Comparison of ENCODE assay signal across 26 cellular contexts in the genomic region with DNA sequence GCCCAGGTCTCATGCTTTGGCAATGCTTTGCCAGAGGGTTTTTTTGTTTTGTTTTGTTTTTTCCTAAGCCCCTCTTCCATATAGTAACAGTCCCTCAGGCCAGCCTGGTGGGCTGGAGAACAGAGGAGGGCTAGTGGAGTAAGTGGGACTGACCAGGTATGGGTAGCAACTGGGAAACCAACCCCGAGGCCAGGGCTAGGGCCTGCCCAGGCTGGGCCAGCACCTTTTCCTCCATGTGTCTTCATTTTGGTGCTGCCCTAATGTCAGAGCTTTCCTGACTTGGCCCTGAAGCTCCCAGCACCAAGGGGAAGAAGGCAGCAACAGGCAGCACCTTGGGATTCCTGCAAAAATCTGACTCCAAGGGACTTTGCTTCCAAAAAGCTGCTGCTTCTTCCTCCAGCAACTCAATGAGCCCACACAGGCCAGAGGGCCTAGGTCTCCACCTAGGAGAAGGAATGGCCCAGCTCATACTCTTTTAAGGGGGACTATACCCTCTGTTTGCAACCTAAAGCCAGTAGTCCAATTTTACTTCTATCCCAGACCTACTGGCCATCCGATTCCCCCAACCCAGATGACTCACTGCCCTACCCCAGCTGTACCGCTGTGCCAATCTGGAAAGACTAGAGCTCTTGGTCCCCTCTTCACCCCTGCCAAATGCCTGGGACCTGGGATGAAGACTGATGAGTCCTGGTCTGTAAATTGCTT.
"Had no signal": no experiment of that assay in that cellular context is flagged by ENCODE, and none has a peak within 500 bp of the region (broad histone marks: within the 10 kb centered on the region; RNA-seq: fewer than 3 reads in every experiment).

No MANE protein-coding gene starts in this region.

- DNase-seq: activated CD4-positive, alpha-beta T cell treated with anti-CD3 and anti-CD28 coated beads, Interleukin-2, amount 10 ng/mL, durations not matched to agents 24 days and 14 days; activated CD4-positive, alpha-beta T cell treated with anti-CD3 and anti-CD28 coated beads, Interleukin-2, amount 50 U/mL, for 4 hours; activated CD8-positive, alpha-beta T cell treated with anti-CD3 and anti-CD28 coated beads for 36 hours; activated naive CD4-positive, alpha-beta T cell treated with Interleukin-2 at 50 U/mL for 16 hours; activated T-cell treated with anti-CD3 and anti-CD28 coated beads for 4 hours; activated T-cell treated with anti-CD3 and anti-CD28 coated beads, Interleukin-2, amount 50 U/mL, for 4 hours; adrenal gland; body of pancreas; central memory CD4-positive, alpha-beta T cell; IMR-90; NCI-H1105; NCI-H1417 treated with DMSO at 0.1 percent for 48 hours; NCI-H187 treated with DMSO at 0.1 percent for 48 hours; NCI-H2081; NCI-H226; NCI-H446 treated with DMSO at 0.1 percent for 48 hours; NCI-H524; NCI-H69; NCI-H82; SHP77; SJCRH30; T1000 had no signal

- H3K4me3 ChIP-seq: adrenal gland, body of pancreas, K562, SJCRH30, SK-N-MC had no signal

- H3K4me1 ChIP-seq: SJCRH30 had no signal

- H3K4me1 Mint-ChIP-seq: activated CD4-positive, alpha-beta T cell treated with anti-CD3 and anti-CD28 coated beads, Interleukin-2, amount 10 ng/mL, durations not matched to agents 24 days and 14 days had no signal

- H3K27ac Mint-ChIP-seq: activated CD4-positive, alpha-beta T cell treated with anti-CD3 and anti-CD28 coated beads, Interleukin-2, amount 10 ng/mL, durations not matched to agents 24 days and 14 days; activated CD8-positive, alpha-beta T cell treated with anti-CD3 and anti-CD28 coated beads for 36 hours; activated naive CD4-positive, alpha-beta T cell treated with anti-CD3 and anti-CD28 coated beads, Interleukin-2, amount 50 U/mL, for 72 hours; activated T-helper 1 cell treated with anti-CD3 and anti-CD28 coated beads, Interleukin-12 subunit alpha, Interleukin-12 subunit beta, Interleukin-2, Interleukin-4 antibody, amounts not matched to agents 30 ng/mL and 10 ng/mL and 1 ng/mL, durations not matched to agents 14 hours and 24 hours and 36 hours had no signal

- H3K9me3 Mint-ChIP-seq: activated CD4-positive, alpha-beta T cell treated with anti-CD3 and anti-CD28 coated beads, Interleukin-2, amount 10 ng/mL, durations not matched to agents 24 days and 14 days; activated CD8-positive, alpha-beta T cell treated with anti-CD3 and anti-CD28 coated beads for 36 hours; activated naive CD4-positive, alpha-beta T cell treated with anti-CD3 and anti-CD28 coated beads, Interleukin-2, amount 50 U/mL, for 72 hours; activated T-cell treated with anti-CD3 and anti-CD28 coated beads, Interleukin-2, amount 50 U/mL, for 4 hours; activated T-helper 1 cell treated with anti-CD3 and anti-CD28 coated beads, Interleukin-12 subunit alpha, Interleukin-12 subunit beta, Interleukin-2, Interleukin-4 antibody, amounts not matched to agents 30 ng/mL and 10 ng/mL and 1 ng/mL, durations not matched to agents 14 hours and 24 hours and 36 hours had no signal

- H3K9me3 ChIP-seq: adrenal gland, body of pancreas, SJCRH30 had no signal

- H3K27me3 ChIP-seq: adrenal gland, body of pancreas had no signal

- H3K36me3 ChIP-seq: adrenal gland, SJCRH30 had no signal

- H3K36me3 Mint-ChIP-seq: activated naive CD4-positive, alpha-beta T cell treated with anti-CD3 and anti-CD28 coated beads, Interleukin-2, amount 50 U/mL, for 72 hours had no signal

- H3K4me3 Mint-ChIP-seq: activated CD4-positive, alpha-beta T cell treated with anti-CD3 and anti-CD28 coated beads, Interleukin-2, amount 10 ng/mL, durations not matched to agents 24 days and 14 days; activated CD8-positive, alpha-beta T cell treated with anti-CD3 and anti-CD28 coated beads for 36 hours; activated T-cell treated with anti-CD3 and anti-CD28 coated beads, Interleukin-2, amount 50 U/mL, for 4 hours; activated T-helper 1 cell treated with anti-CD3 and anti-CD28 coated beads, Interleukin-12 subunit alpha, Interleukin-12 subunit beta, Interleukin-2, Interleukin-4 antibody, amounts not matched to agents 30 ng/mL and 10 ng/mL and 1 ng/mL, durations not matched to agents 14 hours and 24 hours and 36 hours had no signal

- H3K27ac ChIP-seq: adrenal gland, body of pancreas, SJCRH30, SK-N-MC had no signal
